35 cellular contexts compared by ENCODE assay signal in the genomic region with DNA sequence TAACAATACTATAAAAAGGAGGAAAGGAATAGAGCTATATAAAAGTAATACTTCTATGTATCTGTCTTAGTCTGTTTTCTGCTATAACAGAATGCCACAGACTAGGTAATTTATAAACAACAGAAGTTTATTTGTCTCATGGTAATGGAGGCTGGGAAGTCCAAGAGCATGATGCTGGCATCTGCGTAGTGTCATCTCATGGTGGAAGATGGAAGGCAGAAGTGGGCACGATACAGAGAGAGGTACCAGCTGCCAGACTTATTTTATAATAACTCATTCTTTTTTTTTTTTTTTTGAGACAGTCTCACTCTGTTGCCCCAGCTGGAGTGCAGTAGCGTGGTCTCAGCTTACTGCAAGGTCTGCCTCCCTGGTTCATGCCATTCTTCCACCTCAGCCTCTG.
"Had no signal": no experiment of that assay in that cellular context is flagged by ENCODE, and none has a peak within 500 bp of the region (broad histone marks: within the 10 kb centered on the region; RNA-seq: fewer than 3 reads in every experiment).

No MANE protein-coding gene starts in this region.

- H3K4me3 ChIP-seq: MG63 had no signal

- DNase-seq: Kasumi-1, MG63, MM.1S, MV-4-11, NCI-H1048, NCI-H1092, NCI-H1092 treated with DMSO at 0.1 percent for 48 hours, NCI-H1105, NCI-H1105 treated with DMSO at 0.1 percent for 48 hours, NCI-H1417, NCI-H1417 treated with DMSO at 0.1 percent for 48 hours, NCI-H1436, NCI-H1436 treated with DMSO at 0.1 percent for 48 hours, NCI-H146, NCI-H1694, NCI-H1694 treated with DMSO at 0.1 percent for 48 hours, NCI-H187, NCI-H187 treated with DMSO at 0.1 percent for 48 hours, NCI-H1930, NCI-H2029, NCI-H2029 treated with DMSO at 0.1 percent for 48 hours, NCI-H2081, NCI-H2081 treated with DMSO at 0.1 percent for 48 hours, NCI-H2107, NCI-H2171, NCI-H2171 treated with DMSO at 0.1 percent for 48 hours, NCI-H2227 treated with DMSO at 0.1 percent for 48 hours, NCI-H226, NCI-H345, NCI-H446, NCI-H446 treated with DMSO at 0.1 percent for 48 hours, NCI-H510A, NCI-H510A treated with DMSO at 0.1 percent for 48 hours, NCI-H524, NCI-H524 treated with DMSO at 0.1 percent for 48 hours had no signal

- H3K27me3 ChIP-seq: MG63 had no signal

- H3K36me3 ChIP-seq: MG63 had no signal
